18 cellular contexts compared by ENCODE assay signal in genomic region chr1:108601708-108602410, GRCh38.
"Had no signal": no experiment of that assay in that cellular context is flagged by ENCODE, and none has a peak within 500 bp of the region (broad histone marks: within the 10 kb centered on the region; RNA-seq: fewer than 3 reads in every experiment).

No MANE protein-coding gene starts in this region.

- ATAC-seq: activated CD8-positive, alpha-beta memory T cell treated with anti-CD3 and anti-CD28 coated beads, Interleukin-2, amount 10 ng/mL, durations not matched to agents 7 days and 5 days; activated naive CD8-positive, alpha-beta T cell treated with anti-CD3 and anti-CD28 coated beads, Interleukin-2, amount 50 U/mL, for 24 hours; body of pancreas; naive thymus-derived CD4-positive, alpha-beta T cell had no signal

- H3K36me3 ChIP-seq: upper lobe of left lung had no signal

- H3K9me3 ChIP-seq: body of pancreas, upper lobe of left lung had no signal

- H3K27me3 ChIP-seq: body of pancreas, hepatocyte, upper lobe of left lung had no signal

- H3K4me2 ChIP-seq: hepatocyte had no signal

- DNase-seq: activated CD4-positive, alpha-beta memory T cell treated with anti-CD3 and anti-CD28 coated beads, Interleukin-2, amount 10 ng/mL, durations not matched to agents 7 days and 5 days; activated CD4-positive, alpha-beta T cell treated with anti-CD3 and anti-CD28 coated beads, Interleukin-2, amount 10 ng/mL, durations not matched to agents 24 days and 14 days; activated CD8-positive, alpha-beta memory T cell treated with anti-CD3 and anti-CD28 coated beads, Interleukin-2, amount 10 ng/mL, durations not matched to agents 7 days and 5 days; activated gamma-delta T cell; activated naive CD4-positive, alpha-beta T cell treated with anti-CD3 and anti-CD28 coated beads, Interleukin-2, amount 50 U/mL, for 16 hours; activated naive CD8-positive, alpha-beta T cell treated with anti-CD3 and anti-CD28 coated beads, Interleukin-2, amount 50 U/mL, for 24 hours; activated T-cell treated with anti-CD3 and anti-CD28 coated beads for 4 hours; body of pancreas; caudate nucleus; effector CD4-positive, alpha-beta T cell; foreskin fibroblast; naive thymus-derived CD4-positive, alpha-beta T cell; stimulated activated CD4-positive, alpha-beta T cell treated with anti-CD3 and anti-CD28 coated beads, Interleukin-2, amount 100 ng/mL, for 48 hours; stimulated activated CD8-positive, alpha-beta memory T cell treated with anti-CD3 and anti-CD28 coated beads, Interleukin-4, amount 100 ng/mL, for 48 hours; stimulated activated naive CD4-positive, alpha-beta T cell treated with Interleukin-2 at 50 U/mL for 16 hours; T-helper 2 cell; upper lobe of left lung had no signal

- H3K27ac ChIP-seq: body of pancreas, hepatocyte, upper lobe of left lung had no signal

- H3K4me3 ChIP-seq: body of pancreas, hepatocyte, upper lobe of left lung had no signal

- H2AFZ ChIP-seq: hepatocyte had no signal

- H3K4me1 ChIP-seq: body of pancreas, upper lobe of left lung had no signal
